In the genomic region with DNA sequence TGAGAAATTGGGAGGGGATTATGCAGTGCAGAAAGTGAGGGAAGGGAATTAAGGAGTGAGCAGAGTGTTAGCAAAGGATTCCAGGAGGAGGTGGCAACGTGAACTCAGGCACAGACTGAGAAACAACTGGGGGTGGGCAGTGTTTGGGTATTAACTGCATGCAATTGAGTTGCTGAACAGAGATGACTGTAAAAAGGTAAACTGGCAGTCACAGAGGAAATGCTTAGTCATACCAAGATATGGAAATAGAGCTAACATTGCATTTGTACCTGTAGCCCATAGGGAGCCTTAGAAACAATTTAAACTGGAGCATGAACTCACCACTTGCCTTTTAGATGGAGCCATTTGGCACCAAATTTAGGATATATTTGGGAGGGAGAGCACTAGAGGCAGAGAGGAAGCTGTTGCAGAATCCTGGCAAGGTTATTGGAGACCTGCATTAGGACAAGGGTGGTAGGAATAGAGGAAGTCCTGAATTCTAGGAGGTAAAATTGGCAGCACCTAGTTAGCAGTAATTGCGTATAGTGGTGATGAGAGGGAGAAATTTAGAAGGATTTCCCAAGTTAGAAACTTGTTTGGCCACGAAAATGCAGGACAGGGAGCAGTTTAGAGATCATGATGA, we compare ENCODE assay signal across 10 cellular contexts.
A peak's percentile ranks its signal among the peaks of the same experiment; 100 is the strongest.
DNase-seq lines count a peak whose midpoint lies in the region; ATAC-seq, FAIRE-seq and TF ChIP-seq lines count a peak whose summit lies in the region.
"Had no signal": no experiment of that assay in that cellular context is flagged by ENCODE, and none has a peak within 500 bp of the region (broad histone marks: within the 10 kb centered on the region; RNA-seq: fewer than 3 reads in every experiment).

No MANE protein-coding gene starts in this region.

- H3K27ac ChIP-seq in endodermal cell (ENCODE audit: low read depth, low read length) (no peak overlapping the region), uterus (no peak overlapping the region)
- H3K27ac ChIP-seq: psoas muscle, SJSA1 had no signal

- no peak for DNase-seq in stimulated activated naive CD8-positive, alpha-beta T cell treated with anti-CD3 and anti-CD28 coated beads, Interleukin-15, amount 100 ng/mL, for 72 hours
- DNase-seq in stimulated activated naive CD8-positive, alpha-beta T cell treated with anti-CD3 and anti-CD28 coated beads, Interleukin-15, Interleukin-2, amounts not matched to agents 100 U/mL and 50 U/mL, for 24 hours = no peak
- peak; percentile 19 for DNase-seq in SHP77 treated with DMSO at 0.1 percent for 48 hours (lab: John Stamatoyannopoulos, UW)
- peak; percentile 9 for DNase-seq in urothelium cell line (ENCODE audit: low spot score)
- DNase-seq in kidney glomerular epithelial cell (lab: John Stamatoyannopoulos, UW) = no peak
- DNase-seq in endodermal cell = no peak
- DNase-seq in uterus = no peak
- DNase-seq: psoas muscle had no signal

- no peaks in the 10 kb centered on the region for H3K9me3 ChIP-seq in endodermal cell (ENCODE audit: control insufficient read depth, low read length)
- H3K9me3 ChIP-seq in uterus = no peaks in the 10 kb centered on the region
- H3K9me3 ChIP-seq: psoas muscle, SJSA1 had no signal

- TF ChIP-seq POLR2A in uterus (IDR thresholded peaks at IDR 0.05) = no peak

- no peaks in the 10 kb centered on the region for H3K9me3 Mint-ChIP-seq in stimulated activated naive CD8-positive, alpha-beta T cell treated with anti-CD3 and anti-CD28 coated beads, Interleukin-15, amount 100 ng/mL, for 72 hours
- H3K9me3 Mint-ChIP-seq in endodermal cell = no peaks in the 10 kb centered on the region

- H3K27ac Mint-ChIP-seq in stimulated activated naive CD8-positive, alpha-beta T cell treated with anti-CD3 and anti-CD28 coated beads, Interleukin-15, amount 100 ng/mL, for 72 hours = no peak overlapping the region
- no peak overlapping the region for H3K27ac Mint-ChIP-seq in endodermal cell

- ATAC-seq in stimulated activated naive CD8-positive, alpha-beta T cell treated with anti-CD3 and anti-CD28 coated beads, Interleukin-15, amount 100 ng/mL, for 72 hours = peak; percentile 89
- no peak for ATAC-seq in stimulated activated naive CD8-positive, alpha-beta T cell treated with anti-CD3 and anti-CD28 coated beads, Interleukin-15, Interleukin-2, amounts not matched to agents 100 U/mL and 50 U/mL, for 24 hours
- ATAC-seq in HG02981 (IDR thresholded peaks at IDR 0.05; ENCODE audit: unreplicated experiment) = peak; percentile 99

- no peak for FAIRE-seq in urothelium cell line (lab: Jason Lieb, UNC)

- WGBS in endodermal cell (ENCODE audit: insufficient coverage in 1 of 2, insufficient read length in 1 of 2), 2 experiments = 75 to 91% methylated on average over 3 of the region's 3 CpGs

- no peak overlapping the region for H3K4me3 Mint-ChIP-seq in stimulated activated naive CD8-positive, alpha-beta T cell treated with anti-CD3 and anti-CD28 coated beads, Interleukin-15, amount 100 ng/mL, for 72 hours
- H3K4me3 Mint-ChIP-seq in endodermal cell = no peak overlapping the region

- no peaks in the 10 kb centered on the region for H3K4me1 Mint-ChIP-seq in stimulated activated naive CD8-positive, alpha-beta T cell treated with anti-CD3 and anti-CD28 coated beads, Interleukin-15, amount 100 ng/mL, for 72 hours
- peaks cover 12% of the 10 kb centered on the region for H3K4me1 Mint-ChIP-seq in endodermal cell

- H3K4me1 ChIP-seq in endodermal cell (ENCODE audit: control insufficient read depth, insufficient read depth, low read length) = peaks cover 8% of the 10 kb centered on the region
- H3K4me1 ChIP-seq in uterus = no peaks in the 10 kb centered on the region
- H3K4me1 ChIP-seq: psoas muscle had no signal

- H3K4me3 ChIP-seq in endodermal cell (ENCODE audit: low read length) (no peak overlapping the region), uterus (no peak overlapping the region)
- H3K4me3 ChIP-seq: psoas muscle, SJSA1 had no signal

- intact Hi-C loops in uterus (cut with DNase I; ENCODE audit: low total_unique reads) = no loop called here

- no peak for TF ChIP-seq CTCF in endodermal cell (conservative IDR thresholded peaks at IDR 0.05)
- no peak for TF ChIP-seq CTCF in uterus (IDR thresholded peaks at IDR 0.05)

- H3K36me3 ChIP-seq in endodermal cell (ENCODE audit: control insufficient read depth, insufficient read depth, low read length) (no peaks in the 10 kb centered on the region), uterus (no peaks in the 10 kb centered on the region)
- H3K36me3 ChIP-seq: SJSA1 had no signal

- H3K27me3 ChIP-seq in endodermal cell (ENCODE audit: control insufficient read depth, insufficient read depth, low read length, poor library complexity, severe bottlenecking) (no peaks in the 10 kb centered on the region), uterus (no peaks in the 10 kb centered on the region)
- H3K27me3 ChIP-seq: SJSA1 had no signal

- H3K27me3 Mint-ChIP-seq in stimulated activated naive CD8-positive, alpha-beta T cell treated with anti-CD3 and anti-CD28 coated beads, Interleukin-15, amount 100 ng/mL, for 72 hours = no peaks in the 10 kb centered on the region
- H3K27me3 Mint-ChIP-seq in endodermal cell (ENCODE audit: insufficient read depth) = no peaks in the 10 kb centered on the region

- no peak overlapping the region for H3K9ac ChIP-seq in endodermal cell (ENCODE audit: extremely low read depth, low read length, poor library complexity, severe bottlenecking)

- H3K36me3 Mint-ChIP-seq in endodermal cell (ENCODE audit: low read depth) = no peaks in the 10 kb centered on the region

Comparison
In these comparisons a context has a peak if more than half of its experiments do, and no peak if none do; other contexts are left out.
1. DNase-seq: peak in SHP77 treated with DMSO at 0.1 percent for 48 hours (single experiment) and urothelium cell line (single experiment); none in stimulated activated naive CD8-positive, alpha-beta T cell treated with anti-CD3 and anti-CD28 coated beads, Interleukin-15, amount 100 ng/mL, for 72 hours (0 of 2), stimulated activated naive CD8-positive, alpha-beta T cell treated with anti-CD3 and anti-CD28 coated beads, Interleukin-15, Interleukin-2, amounts not matched to agents 100 U/mL and 50 U/mL, for 24 hours (single experiment), kidney glomerular epithelial cell (single experiment), endodermal cell (single experiment) and uterus (0 of 2).